ENCODE assay signal across 14 cellular contexts in genomic region chr2:160397530-160397865, GRCh38.
DNase-seq lines count a peak whose midpoint lies in the region; ATAC-seq, FAIRE-seq and TF ChIP-seq lines count a peak whose summit lies in the region.
"Had no signal": no experiment of that assay in that cellular context is flagged by ENCODE, and none has a peak within 500 bp of the region (broad histone marks: within the 10 kb centered on the region; RNA-seq: fewer than 3 reads in every experiment).

No MANE protein-coding gene starts in this region.

- H2AFZ ChIP-seq in IMR-90 (replicated peaks; ENCODE audit: low read length, poor library complexity) = no peak overlapping the region

- ATAC-seq in IMR-90 (ENCODE audit: low read depth) (peak; percentile 64), left lung (peak; percentile 80)
- ATAC-seq: right lobe of liver, T-cell had no signal

- peak overlapping the region; percentile 30; the same call in 1 of the 2 replicates for H2BK20ac ChIP-seq in IMR-90 (ENCODE audit: low read depth, low read length)

- H4K5ac ChIP-seq in IMR-90 (ENCODE audit: low read depth, low read length) = no peak overlapping the region

- H3K27ac Mint-ChIP-seq in activated naive CD8-positive, alpha-beta T cell treated with anti-CD3 and anti-CD28 coated beads for 36 hours = no peak overlapping the region
- H3K27ac Mint-ChIP-seq: activated CD4-positive, alpha-beta memory T cell treated with anti-CD3 and anti-CD28 coated beads, Interleukin-2, amount 10 ng/mL, durations not matched to agents 7 days and 5 days; activated naive CD4-positive, alpha-beta T cell treated with anti-CD3 and anti-CD28 coated beads, Interleukin-2, amount 50 U/mL, for 24 hours; T-cell had no signal

- H3K4me1 ChIP-seq in IMR-90 (ENCODE audit: control insufficient read depth, insufficient read depth, low read length) (peaks cover 23% of the 10 kb centered on the region), left lung (peaks cover 7 to 100% of the 10 kb centered on the region in 2 donors)
- H3K4me1 ChIP-seq: right lobe of liver had no signal

- H2BK15ac ChIP-seq in IMR-90 (ENCODE audit: low read depth, low read length) = 0 out of 3 replicates have a peak overlapping the region, but pooled peaks have one; percentile 15

- peak overlapping the region; percentile 34 for H2BK120ac ChIP-seq in IMR-90 (ENCODE audit: low read depth, low read length)

- no peaks in the 10 kb centered on the region for H3K9me3 ChIP-seq in IMR-90 (ENCODE audit: control insufficient read depth, insufficient read depth, low read length)
- no peaks in the 10 kb centered on the region for H3K9me3 ChIP-seq in left lung
- H3K9me3 ChIP-seq: right lobe of liver, thyroid gland had no signal

- no peak overlapping the region for H3K4ac ChIP-seq in IMR-90 (ENCODE audit: low read depth, low read length)

- H3K27me3 ChIP-seq in IMR-90 (ENCODE audit: control insufficient read depth, insufficient read depth, low read length) (no peaks in the 10 kb centered on the region), bronchial epithelial cell (ENCODE audit: control insufficient read depth, insufficient read depth, low read length) (no peaks in the 10 kb centered on the region), left lung (no peaks in the 10 kb centered on the region)
- H3K27me3 ChIP-seq: dorsolateral prefrontal cortex, right lobe of liver, thyroid gland had no signal

- no peak for TF ChIP-seq CTCF in AG10803 (conservative IDR thresholded peaks at IDR 0.05; ENCODE audit: low read length)
- no peak for TF ChIP-seq CTCF in IMR-90 (conservative IDR thresholded peaks at IDR 0.05; ENCODE audit: low read depth, low read length)
- TF ChIP-seq CTCF in bronchial epithelial cell (IDR thresholded peaks at IDR 0.05; ENCODE audit: insufficient read depth, low read length, severe bottlenecking) = no peak
- no peak for TF ChIP-seq CTCF in left lung (IDR thresholded peaks at IDR 0.05)

- BruUV-seq in IMR-90 (replicated peaks; lab: Mats Ljungman, UMichigan) = no TSS peak

- 0 out of 2 replicates have a peak overlapping the region, but pooled peaks have one; percentile 17 for H2AK5ac ChIP-seq in IMR-90 (ENCODE audit: low read depth, low read length)

- DNase-seq in AG10803 (ENCODE audit: low read depth) = peak; percentile 63
- peak; percentile 50 for DNase-seq in IMR-90
- peak; percentile 72 for DNase-seq in bronchial epithelial cell (ENCODE audit: low read depth)
- DNase-seq in left lung = no peak
- DNase-seq in NCI-H2171 (lab: John Stamatoyannopoulos, UW) = no peak
- no peak for DNase-seq in 8988T
- DNase-seq in activated naive CD8-positive, alpha-beta T cell treated with anti-CD3 and anti-CD28 coated beads for 36 hours = no peak
- DNase-seq in NCI-H82 treated with DMSO at 0.1 percent for 48 hours (lab: John Stamatoyannopoulos, UW; ENCODE audit: unreplicated experiment) = no peak
- DNase-seq: activated CD4-positive, alpha-beta memory T cell treated with anti-CD3 and anti-CD28 coated beads, Interleukin-2, amount 10 ng/mL, durations not matched to agents 7 days and 5 days; dorsolateral prefrontal cortex; right lobe of liver; T-cell; thyroid gland had no signal

- H3K4me3 Mint-ChIP-seq in activated naive CD8-positive, alpha-beta T cell treated with anti-CD3 and anti-CD28 coated beads for 36 hours = no peak overlapping the region
- H3K4me3 Mint-ChIP-seq: activated CD4-positive, alpha-beta memory T cell treated with anti-CD3 and anti-CD28 coated beads, Interleukin-2, amount 10 ng/mL, durations not matched to agents 7 days and 5 days; activated naive CD4-positive, alpha-beta T cell treated with anti-CD3 and anti-CD28 coated beads, Interleukin-2, amount 50 U/mL, for 24 hours; T-cell had no signal

- dilution Hi-C loops in IMR-90 (cut with HindIII; ENCODE audit: low sequenced_read_pairs, unreplicated experiment) = no loop called here

- intact Hi-C loops in IMR-90 (cut with micrococcal nuclease) = no loop called here
- intact Hi-C loops in left lung (cut with DNase I) = no loop called here

- H2AK9ac ChIP-seq in IMR-90 (replicated peaks; ENCODE audit: low read depth, low read length, poor library complexity) = no peak overlapping the region

- no peak overlapping the region for H4K8ac ChIP-seq in IMR-90 (ENCODE audit: low read depth in 2 of 2, low read length in 2 of 2)

- peaks cover 5 to 63% of the 10 kb centered on the region in 2 experiments; a peak in 2 of 4 replicates for H3K79me1 ChIP-seq in IMR-90 (ENCODE audit: low read depth in 1 of 2, low read length in 2 of 2)

- H4K91ac ChIP-seq in IMR-90 (ENCODE audit: insufficient read depth, low read depth, low read length) = peak overlapping the region; percentile 63

- peak overlapping the region; percentile 24; the same call in 1 of the 2 replicates for H3K14ac ChIP-seq in IMR-90 (replicated peaks; ENCODE audit: low read depth, low read length)

- H3K4me3 ChIP-seq in AG10803 (ENCODE audit: low read length) = no peak overlapping the region
- H3K4me3 ChIP-seq in IMR-90 (ENCODE audit: insufficient read depth, low read depth, low read length) = no peak overlapping the region
- no peak overlapping the region for H3K4me3 ChIP-seq in bronchial epithelial cell (ENCODE audit: low read depth, low read length)
- no peak overlapping the region for H3K4me3 ChIP-seq in left lung
- H3K4me3 ChIP-seq: dorsolateral prefrontal cortex, right lobe of liver, thyroid gland had no signal

- peak overlapping the region; percentile 9; the same call in 1 of the 2 replicates for H3K18ac ChIP-seq in IMR-90 (ENCODE audit: low read depth, low read length)

- H3K9me3 Mint-ChIP-seq in activated naive CD8-positive, alpha-beta T cell treated with anti-CD3 and anti-CD28 coated beads for 36 hours = no peaks in the 10 kb centered on the region
- H3K9me3 Mint-ChIP-seq: activated CD4-positive, alpha-beta memory T cell treated with anti-CD3 and anti-CD28 coated beads, Interleukin-2, amount 10 ng/mL, durations not matched to agents 7 days and 5 days; activated naive CD4-positive, alpha-beta T cell treated with anti-CD3 and anti-CD28 coated beads, Interleukin-2, amount 50 U/mL, for 24 hours; T-cell had no signal

- in situ Hi-C loops in IMR-90 (cut with MboI; ENCODE audit: low sequenced_read_pairs) = no loop called here

- H3K4me1 Mint-ChIP-seq in activated naive CD8-positive, alpha-beta T cell treated with anti-CD3 and anti-CD28 coated beads for 36 hours = peaks cover 49% of the 10 kb centered on the region

- H3K36me3 ChIP-seq in IMR-90 (ENCODE audit: control insufficient read depth, insufficient read depth, low read length) (peaks cover 3% of the 10 kb centered on the region), bronchial epithelial cell (ENCODE audit: control insufficient read depth, insufficient read depth, low read length) (no peaks in the 10 kb centered on the region), left lung (no peaks in the 10 kb centered on the region)
- H3K36me3 ChIP-seq: right lobe of liver, thyroid gland had no signal

- peak overlapping the region; percentile 14; the same call in 1 of the 2 replicates for H3K23ac ChIP-seq in IMR-90 (ENCODE audit: low read depth, low read length)

- H2BK5ac ChIP-seq in IMR-90 (ENCODE audit: low read depth, low read length, poor library complexity, severe bottlenecking) = peak overlapping the region; percentile 23

- peak overlapping the region; percentile 36; the same call in 1 of the 2 replicates for H3K4me2 ChIP-seq in IMR-90 (ENCODE audit: low read depth, low read length)

- 18% methylated on average over 2 of the region's 2 CpGs; no CpG with 5 or more reads in 1 of the 2 experiments for WGBS in IMR-90 (ENCODE audit: extremely low coverage in 2 of 2, insufficient read length in 1 of 2), 2 experiments

- TF ChIP-seq POLR2A in IMR-90 (IDR thresholded peaks at IDR 0.05; ENCODE audit: low read depth, low read length) = no peak

- H4K20me1 ChIP-seq in IMR-90 (ENCODE audit: insufficient read depth, low read length) = peaks cover 70% of the 10 kb centered on the region

- TF ChIP-seq RAD21 in IMR-90 (IDR thresholded peaks at IDR 0.05; ENCODE audit: low read length) = no peak

- H3K36me3 Mint-ChIP-seq in activated naive CD8-positive, alpha-beta T cell treated with anti-CD3 and anti-CD28 coated beads for 36 hours = peaks cover 10% of the 10 kb centered on the region
- H3K36me3 Mint-ChIP-seq: activated naive CD4-positive, alpha-beta T cell treated with anti-CD3 and anti-CD28 coated beads, Interleukin-2, amount 50 U/mL, for 24 hours had no signal

- no peaks in the 10 kb centered on the region for H3K27me3 Mint-ChIP-seq in activated naive CD8-positive, alpha-beta T cell treated with anti-CD3 and anti-CD28 coated beads for 36 hours
- H3K27me3 Mint-ChIP-seq: activated CD4-positive, alpha-beta memory T cell treated with anti-CD3 and anti-CD28 coated beads, Interleukin-2, amount 10 ng/mL, durations not matched to agents 7 days and 5 days; activated naive CD4-positive, alpha-beta T cell treated with anti-CD3 and anti-CD28 coated beads, Interleukin-2, amount 50 U/mL, for 24 hours; T-cell had no signal

- H3K9me1 ChIP-seq in IMR-90 (ENCODE audit: insufficient read depth, low read length) = peaks cover 15% of the 10 kb centered on the region; the same call in 1 of the 2 replicates

- H3K27ac ChIP-seq in IMR-90 (ENCODE audit: insufficient read depth, low read length) (peak overlapping the region; percentile 42; the same call in 1 of the 2 replicates), left lung (peak overlapping the region in 1 of 2 donors; percentile 20)
- H3K27ac ChIP-seq: dorsolateral prefrontal cortex, right lobe of liver, thyroid gland had no signal

- no peak overlapping the region; the same call in 1 of the 2 replicates for H3K56ac ChIP-seq in IMR-90 (ENCODE audit: extremely low read depth, insufficient read depth, low read length)

- CTCF ChIA-PET in IMR-90 (lab: Yijun Ruan, JAX) = no interaction called here

- no peak for FAIRE-seq in bronchial epithelial cell (lab: Jason Lieb, UNC)

- no peak overlapping the region for H3K9ac ChIP-seq in IMR-90 (ENCODE audit: low read depth, low read length)

- POLR2A ChIA-PET in IMR-90 (lab: Charles Lee; ENCODE audit: unreplicated experiment) = no interaction called here

TF ChIP-seq in IMR-90, 13 proteins besides CTCF, POLR2A, EP300 and RAD21 (continues in another document):
- TF ChIP-seq, protein P1, sequence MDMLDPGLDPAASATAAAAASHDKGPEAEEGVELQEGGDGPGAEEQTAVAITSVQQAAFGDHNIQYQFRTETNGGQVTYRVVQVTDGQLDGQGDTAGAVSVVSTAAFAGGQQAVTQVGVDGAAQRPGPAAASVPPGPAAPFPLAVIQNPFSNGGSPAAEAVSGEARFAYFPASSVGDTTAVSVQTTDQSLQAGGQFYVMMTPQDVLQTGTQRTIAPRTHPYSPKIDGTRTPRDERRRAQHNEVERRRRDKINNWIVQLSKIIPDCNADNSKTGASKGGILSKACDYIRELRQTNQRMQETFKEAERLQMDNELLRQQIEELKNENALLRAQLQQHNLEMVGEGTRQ (IDR thresholded peaks at IDR 0.05; ENCODE audit: low read depth, low read length) = no peak
- no peak for TF ChIP-seq NFE2L2 (IDR thresholded peaks at IDR 0.05; ENCODE audit: low read depth, low read length)
- no peak for TF ChIP-seq BHLHE40 (IDR thresholded peaks at IDR 0.05; ENCODE audit: low read depth, low read length)
- no peak for TF ChIP-seq MAFK (IDR thresholded peaks at IDR 0.05; ENCODE audit: low read depth, low read length)
- TF ChIP-seq CEBPB (IDR thresholded peaks at IDR 0.05; ENCODE audit: low read depth, low read length) = no peak
- no peak for TF ChIP-seq SMC3 (IDR thresholded peaks at IDR 0.05; ENCODE audit: low read depth, low read length)
- TF ChIP-seq MXI1 (IDR thresholded peaks at IDR 0.05; ENCODE audit: borderline replicate concordance, low read depth, low read length) = no peak

Comparison
In these comparisons a context has a peak if more than half of its experiments do, and no peak if none do; other contexts are left out.
1. DNase-seq: peak in AG10803 (single experiment), IMR-90 (single experiment) and bronchial epithelial cell (single experiment); none in left lung (0 of 2), NCI-H2171 (single experiment), 8988T (single experiment), activated naive CD8-positive, alpha-beta T cell treated with anti-CD3 and anti-CD28 coated beads for 36 hours (single experiment) and NCI-H82 treated with DMSO at 0.1 percent for 48 hours (single experiment).